Comparison of ENCODE assay signal across 31 cellular contexts in the genomic region with DNA sequence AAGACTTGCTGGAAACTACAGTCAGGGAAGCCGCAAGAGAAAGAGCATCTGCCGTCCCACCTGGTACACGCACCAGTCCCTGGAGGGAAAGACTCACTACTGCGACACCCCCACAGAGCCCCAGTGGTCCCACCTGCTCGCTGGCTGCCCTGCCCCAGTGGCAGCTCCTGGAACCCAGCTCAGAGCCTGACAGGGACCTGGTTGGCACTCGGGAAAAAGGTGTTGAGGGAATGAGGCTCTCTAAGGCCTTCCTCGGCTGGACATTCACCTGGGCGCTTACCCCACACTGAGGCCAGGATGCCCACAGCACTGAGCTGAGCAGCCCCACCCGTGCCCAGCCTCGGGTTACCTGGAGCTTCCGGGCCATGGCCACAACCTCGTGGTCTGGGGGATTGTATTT.
"Had no signal": no experiment of that assay in that cellular context is flagged by ENCODE, and none has a peak within 500 bp of the region (broad histone marks: within the 10 kb centered on the region; RNA-seq: fewer than 3 reads in every experiment).

No MANE protein-coding gene starts in this region.

- H3K36me3 ChIP-seq: neural progenitor cell, ovary had no signal

- H3K4me2 ChIP-seq: neural progenitor cell had no signal

- DNase-seq: hypothalamus; islet precursor cell; kidney glomerular epithelial cell; left cardiac atrium; mesendoderm; naive B cell; natural killer cell; nephron progenitor cell; ovary; stimulated activated CD4-positive, alpha-beta T cell treated with anti-CD3 and anti-CD28 coated beads, Interleukin-12 subunit alpha, Interleukin-12 subunit beta, amount 100 ng/mL, for 4 hours; stimulated activated CD4-positive, alpha-beta T cell treated with anti-CD3 and anti-CD28 coated beads, Interleukin-15, amount 100 ng/mL, for 24 hours; stimulated activated CD4-positive, alpha-beta T cell treated with anti-CD3 and anti-CD28 coated beads, Interleukin-2, amount 100 ng/mL, for 24 hours; stimulated activated CD4-positive, alpha-beta T cell treated with anti-CD3 and anti-CD28 coated beads, Interleukin-4, amount 100 ng/mL, for 1 hour; stimulated activated naive B cell treated with anti-CD40 and anti-IgM and Interleukin-4, amounts not matched to agents 10 μg/mL and 1 μg/mL and 100 μg/mL, for 72 hours; stimulated activated naive CD8-positive, alpha-beta T cell treated with anti-CD3 and anti-CD28 coated beads, Interleukin-15, Interleukin-2, amounts not matched to agents 100 U/mL and 50 U/mL, for 24 hours; tibial artery; trophoblast cell; upper lobe of right lung had no signal

- H3K27me3 Mint-ChIP-seq: naive B cell; progenitor cell of endocrine pancreas; stimulated activated naive B cell treated with anti-CD40 and anti-IgM and Interleukin-4, amounts not matched to agents 10 μg/mL and 1 μg/mL and 100 μg/mL, for 72 hours had no signal

- H3K27me3 ChIP-seq: heart left ventricle, neural progenitor cell, neutrophil, ovary, right atrium auricular region, suprapubic skin, tibial artery, upper lobe of right lung had no signal

- H3K4me1 ChIP-seq: neural progenitor cell had no signal

- H3K4me3 ChIP-seq: heart left ventricle, lung, neural progenitor cell, ovary, right atrium auricular region, skin epidermis, suprapubic skin, thoracic aorta, tibial artery, upper lobe of right lung had no signal

- H3K27ac Mint-ChIP-seq: mesothelial cell of epicardium; naive B cell; natural killer cell; nephron progenitor cell; neural progenitor cell; progenitor cell of endocrine pancreas; stimulated activated naive B cell treated with anti-CD40 and anti-IgM and Interleukin-4, amounts not matched to agents 10 μg/mL and 1 μg/mL and 100 μg/mL, for 72 hours had no signal

- H3K9me3 ChIP-seq: heart left ventricle, neutrophil, ovary, right atrium auricular region, suprapubic skin, thoracic aorta, tibial artery, upper lobe of right lung had no signal

- H3K9ac ChIP-seq: neural progenitor cell had no signal

- H3K4me3 Mint-ChIP-seq: mesothelial cell of epicardium; naive B cell; natural killer cell; nephron progenitor cell; neural progenitor cell; stimulated activated naive B cell treated with anti-CD40 and anti-IgM and Interleukin-4, amounts not matched to agents 10 μg/mL and 1 μg/mL and 100 μg/mL, for 72 hours had no signal

- H3K9me3 Mint-ChIP-seq: mesothelial cell of epicardium, naive B cell, natural killer cell, neural progenitor cell had no signal

- FAIRE-seq: urothelium cell line had no signal

- H2AFZ ChIP-seq: neural progenitor cell had no signal

- ATAC-seq: heart left ventricle; left cardiac atrium; left lobe of liver; natural killer cell; sciatic nerve; stimulated activated naive B cell treated with anti-CD40 and anti-IgM and Interleukin-4, amounts not matched to agents 10 μg/mL and 1 μg/mL and 100 μg/mL, for 72 hours; stimulated activated naive CD8-positive, alpha-beta T cell treated with anti-CD3 and anti-CD28 coated beads, Interleukin-15, Interleukin-2, amounts not matched to agents 100 U/mL and 50 U/mL, for 24 hours; upper lobe of right lung had no signal

- H3K4me1 Mint-ChIP-seq: naive B cell; nephron progenitor cell; neural progenitor cell; stimulated activated naive B cell treated with anti-CD40 and anti-IgM and Interleukin-4, amounts not matched to agents 10 μg/mL and 1 μg/mL and 100 μg/mL, for 72 hours had no signal

- H3K27ac ChIP-seq: heart left ventricle, neural progenitor cell, neutrophil, ovary, right atrium auricular region, skin epidermis, suprapubic skin, thoracic aorta, tibial artery, upper lobe of right lung had no signal
